ENCODE assay signal across 1 cellular context in genomic region chr16:85768225-85768624, GRCh38.
TF ChIP-seq lines count a peak whose summit lies in the region.

No MANE protein-coding gene starts in this region.

TF ChIP-seq in H1, 55 proteins besides CTCF, POLR2A, EP300 and RAD21:
- TF ChIP-seq MAX (IDR thresholded peaks at IDR 0.05) = no peak
- no peak for TF ChIP-seq CBX8 (IDR thresholded peaks at IDR 0.05; ENCODE audit: borderline replicate concordance, low read depth, low read length)
- no peak for TF ChIP-seq SIN3A (conservative IDR thresholded peaks at IDR 0.05 in 1 of 2, IDR thresholded peaks at IDR 0.05 in 1 of 2; ENCODE audit: low read depth in 1 of 2, low read length in 2 of 2)
- no peak for TF ChIP-seq EGR1 (IDR thresholded peaks at IDR 0.05; ENCODE audit: borderline replicate concordance, low read depth, low read length)
- no peak for TF ChIP-seq RFX5 (IDR thresholded peaks at IDR 0.05; ENCODE audit: borderline replicate concordance, low read depth, low read length)
- peak; percentile 91 for TF ChIP-seq YY1 (IDR thresholded peaks at IDR 0.05; ENCODE audit: low read depth, low read length)
- TF ChIP-seq KDM5A (IDR thresholded peaks at IDR 0.05; ENCODE audit: low read length) = no peak
- no peak for TF ChIP-seq SP1 (IDR thresholded peaks at IDR 0.05; ENCODE audit: low read depth, low read length)
- TF ChIP-seq TAF1 (IDR thresholded peaks at IDR 0.05; ENCODE audit: low read depth, low read length) = no peak
- peak; percentile 26 for TF ChIP-seq ASH2L (IDR thresholded peaks at IDR 0.05; ENCODE audit: low read length)
- no peak for TF ChIP-seq POLR2AphosphoS5 (IDR thresholded peaks at IDR 0.05; ENCODE audit: low read depth, low read length)
- peak; percentile 72 for TF ChIP-seq TEAD4 (IDR thresholded peaks at IDR 0.05; ENCODE audit: low read depth, low read length)
- TF ChIP-seq CEBPB (IDR thresholded peaks at IDR 0.05; ENCODE audit: low read depth, low read length) = no peak
- TF ChIP-seq SP4 (IDR thresholded peaks at IDR 0.05; ENCODE audit: low read length) = no peak
- TF ChIP-seq POU5F1 (IDR thresholded peaks at IDR 0.05; ENCODE audit: low read depth, low read length) = no peak
